8 cellular contexts compared by ENCODE assay signal in genomic region chr1:16904560-16905111, GRCh38. TPM values are rescaled to one million over a fixed set of nuclear protein-coding genes. Genes with fewer than 3 reads are reported as not detected.
A peak's percentile ranks its signal among the peaks of the same experiment; 100 is the strongest.
DNase-seq lines count a peak whose midpoint lies in the region; ATAC-seq and TF ChIP-seq lines count a peak whose summit lies in the region.

No MANE protein-coding gene starts in this region.

- H2AFZ ChIP-seq in hepatocyte, result peak overlapping the region; percentile 43

- WGBS in hepatocyte (ENCODE audit: low lambda C conversion rate, missing lambda C conversion rate), result under 1% methylated on average over 27 of the region's 27 CpGs
- WGBS in aorta, 2 donors, result 0% methylated on average over 27 of the region's 27 CpGs

- no peaks in the 10 kb centered on the region for H4K20me1 ChIP-seq in hepatocyte (ENCODE audit: insufficient read depth, poor library complexity, severe bottlenecking)

- H3K79me2 ChIP-seq in hepatocyte, result no peaks in the 10 kb centered on the region

- ATAC-seq in HG02885 (IDR thresholded peaks at IDR 0.05; ENCODE audit: poor library complexity, unreplicated experiment) (peak; percentile 92), aorta (ENCODE audit: low FRiP score) (peak; percentile 100)

- H3K4me2 ChIP-seq in hepatocyte, result peak overlapping the region; percentile 84

- DNase-seq in GM13976 (ENCODE audit: low spot score) (peak; percentile 95), NCI-H1694 (lab: John Stamatoyannopoulos, UW) (peak; percentile 92), T-helper 1 cell (peak; percentile 93 to 100 (median 99)), ascending aorta (ENCODE audit: low spot score in 2 of 2) (peak; percentile 97 to 100), hepatocyte (ENCODE audit: low spot score) (peak; percentile 97), aorta (peak; percentile 98 to 99)

- H3K9ac ChIP-seq in rectal smooth muscle tissue (ENCODE audit: low read length), result peak overlapping the region; percentile 96

- H3K27ac ChIP-seq in ascending aorta (peak overlapping the region; percentile 92 to 94), hepatocyte (peak overlapping the region; percentile 98), rectal smooth muscle tissue (ENCODE audit: low read depth, low read length) (peak overlapping the region; percentile 99), aorta (ENCODE audit: low read depth in 1 of 2, low read length in 2 of 2) (peak overlapping the region; percentile 97 to 98)

- H3K36me3 ChIP-seq in ascending aorta (no peaks in the 10 kb centered on the region), hepatocyte (replicated peaks; ENCODE audit: insufficient read depth, low read depth) (no peaks in the 10 kb centered on the region), rectal smooth muscle tissue (ENCODE audit: control insufficient read depth, insufficient read depth, low read length) (no peaks in the 10 kb centered on the region), aorta (ENCODE audit: control insufficient read depth in 1 of 2, insufficient read depth in 2 of 2, low read length in 1 of 2) (no peaks in the 10 kb centered on the region)

- TF ChIP-seq CTCF in GM13976 (IDR thresholded peaks at IDR 0.05; ENCODE audit: borderline replicate concordance, control extremely low read depth, extremely low read depth, insufficient read depth, missing control alignments) (no peak), ascending aorta (IDR thresholded peaks at IDR 0.05) (no peak), hepatocyte (IDR thresholded peaks at IDR 0.05; ENCODE audit: poor library complexity) (no peak)

- H3K4me1 ChIP-seq in ascending aorta, result peaks cover 0 to 3% of the 10 kb centered on the region in 2 donors
- peaks cover 6% of the 10 kb centered on the region for H3K4me1 ChIP-seq in hepatocyte (ENCODE audit: insufficient read depth)
- peaks cover 8% of the 10 kb centered on the region for H3K4me1 ChIP-seq in rectal smooth muscle tissue (ENCODE audit: control insufficient read depth, insufficient read depth, low read length)
- H3K4me1 ChIP-seq in aorta (ENCODE audit: control insufficient read depth in 1 of 2, insufficient read depth in 2 of 2, low read length in 2 of 2), result no peaks in the 10 kb centered on the region

- H3K4me3 ChIP-seq in ascending aorta (peak overlapping the region; percentile 61 to 66), hepatocyte (peak overlapping the region; percentile 30), rectal smooth muscle tissue (ENCODE audit: low read length) (peak overlapping the region; percentile 74), aorta (ENCODE audit: low read length in 2 of 2) (peak overlapping the region; percentile 54 to 77)

- H3K9me2 ChIP-seq in hepatocyte (replicated peaks; ENCODE audit: insufficient read depth), result no peaks in the 10 kb centered on the region

- in situ Hi-C loops in GM13976 (cut with MboI; ENCODE audit: low sequenced_read_pairs, unreplicated experiment), result no loop called here

- H3K27me3 ChIP-seq in ascending aorta (no peaks in the 10 kb centered on the region), hepatocyte (no peaks in the 10 kb centered on the region), rectal smooth muscle tissue (ENCODE audit: control insufficient read depth, insufficient read depth, low read length) (no peaks in the 10 kb centered on the region), aorta (ENCODE audit: control insufficient read depth in 1 of 2, insufficient read depth in 2 of 2, low read length in 1 of 2) (no peaks in the 10 kb centered on the region)

- H3K9me3 ChIP-seq in ascending aorta, result peaks cover 0 to 12% of the 10 kb centered on the region in 2 donors
- H3K9me3 ChIP-seq in hepatocyte (ENCODE audit: low read depth), result no peaks in the 10 kb centered on the region
- H3K9me3 ChIP-seq in aorta (ENCODE audit: control insufficient read depth, low read length), result no peaks in the 10 kb centered on the region

- intact Hi-C loops in ascending aorta (cut with DNase I) (loop anchor here (1.0 kb wide), 1 partner anchor 9 kb away; no protein-coding TSS in a partner anchor), aorta (cut with DNase I) (no loop called here)

RNA-seq across cellular contexts. Expression of gene RNU1-2, which starts 8.9 kb away (rescaled TPM):
- total RNA-seq in ascending aorta (under 0.01 TPM), hepatocyte (under 0.01 TPM in 2 replicates), aorta (1,000 to 10,000 TPM; 7,231 to 8,154 TPM)
- polyA plus RNA-seq in hepatocyte (not detected in 2 replicates), aorta (not detected)

RNA-seq across cellular contexts. Expression of gene CROCC, which starts 17.1 kb away (rescaled TPM):
- 27.0 TPM for total RNA-seq in ascending aorta
- 21.9 and 22.2 TPM in 2 replicates for total RNA-seq in hepatocyte
- 23.0 and 23.6 TPM in 2 replicates for polyA plus RNA-seq in hepatocyte
- 10 to 100 TPM; 18.6 to 34.1 TPM for total RNA-seq in aorta
- 10 to 100 TPM; 10.5 to 68.7 TPM for polyA plus RNA-seq in aorta

Comparison
In these comparisons a context has a peak if more than half of its experiments do, and no peak if none do; other contexts are left out.
1. Peak in every context shown above with its lines: DNase-seq, ATAC-seq, H3K4me3 ChIP-seq and H3K27ac ChIP-seq.
2. RNA of gene RNU1-2, which starts 8.9 kb away (total RNA-seq): 7,231 to 8,154 TPM in aorta; under 0.01 TPM in ascending aorta (single experiment) and under 0.01 TPM in hepatocyte; every median in the first group is over 1,000 times any median in the second.